In the genomic region with DNA sequence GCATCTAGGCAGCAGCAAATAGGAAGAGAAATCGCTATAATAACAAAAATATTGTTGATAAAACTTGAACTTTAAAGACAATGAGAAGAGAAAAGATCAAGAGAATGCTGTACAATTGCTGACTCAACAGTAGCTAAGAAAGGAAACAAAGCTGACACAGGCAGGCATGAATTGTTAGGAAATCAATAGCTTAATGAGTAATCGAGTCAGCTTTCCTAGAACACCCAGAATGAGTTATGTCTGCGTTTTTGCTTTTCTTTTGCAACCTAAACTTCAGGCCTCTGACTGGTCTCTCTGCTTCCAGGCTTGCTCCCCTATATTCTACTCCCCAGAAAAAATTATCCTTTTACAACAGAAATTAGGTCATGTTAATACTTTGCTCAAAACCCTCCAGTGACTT, we compare ENCODE assay signal across 11 cellular contexts.
A peak's percentile ranks its signal among the peaks of the same experiment; 100 is the strongest.
DNase-seq lines count a peak whose midpoint lies in the region; ATAC-seq and TF ChIP-seq lines count a peak whose summit lies in the region.
"Had no signal": no experiment of that assay in that cellular context is flagged by ENCODE, and none has a peak within 500 bp of the region (broad histone marks: within the 10 kb centered on the region; RNA-seq: fewer than 3 reads in every experiment).

No MANE protein-coding gene starts in this region.

- ATAC-seq in GM18861 (IDR thresholded peaks at IDR 0.05; ENCODE audit: unreplicated experiment) (no peak), right cardiac atrium (no peak), GM18505 (IDR thresholded peaks at IDR 0.05; ENCODE audit: unreplicated experiment) (no peak)
- ATAC-seq: stimulated activated naive CD8-positive, alpha-beta T cell treated with anti-CD3 and anti-CD28 coated beads, Interleukin-15, amount 100 ng/mL, for 72 hours had no signal

- H3K4me1 ChIP-seq in right cardiac atrium (ENCODE audit: control insufficient read depth, insufficient read depth, low read length): no peaks in the 10 kb centered on the region
- H3K4me1 ChIP-seq: ascending aorta had no signal

- TF ChIP-seq POLR2A in GM18505 (IDR thresholded peaks at IDR 0.05; ENCODE audit: borderline replicate concordance, extremely low read depth, insufficient read depth, insufficient read length): no peak

- WGBS in right cardiac atrium: 59% methylated on average over 3 of the region's 3 CpGs

- H3K27me3 ChIP-seq in MG63: no peaks in the 10 kb centered on the region
- H3K27me3 ChIP-seq in right cardiac atrium (ENCODE audit: control insufficient read depth, insufficient read depth): no peaks in the 10 kb centered on the region
- H3K27me3 ChIP-seq: ascending aorta had no signal

- H3K36me3 ChIP-seq in MG63: no peaks in the 10 kb centered on the region
- H3K36me3 ChIP-seq: ascending aorta had no signal

- DNase-seq in HPDE6-E6E7 (ENCODE audit: extremely low spot score) (peak; percentile 78), amniotic epithelial cell (ENCODE audit: low read depth) (peak; percentile 85), iris pigment epithelial cell (ENCODE audit: low read depth) (peak; percentile 90), retina (peak; percentile 28), MG63 (no peak), right cardiac atrium (no peak)
- DNase-seq: NCI-H524 treated with DMSO at 0.1 percent for 48 hours; stimulated activated naive CD8-positive, alpha-beta T cell treated with anti-CD3 and anti-CD28 coated beads, Interleukin-15, amount 100 ng/mL, for 72 hours had no signal

- intact Hi-C loops in right cardiac atrium (cut with DNase I): no loop called here

- H3K27ac ChIP-seq in right cardiac atrium (ENCODE audit: low read length): no peak overlapping the region
- H3K27ac ChIP-seq: ascending aorta had no signal

- H3K9me3 ChIP-seq in MG63 (peaks cover 3% of the 10 kb centered on the region; the same call in 1 of the 2 replicates), right cardiac atrium (ENCODE audit: control insufficient read depth, low read length) (no peaks in the 10 kb centered on the region)
- H3K9me3 ChIP-seq: ascending aorta had no signal

- H3K4me3 ChIP-seq in MG63 (no peak overlapping the region), right cardiac atrium (ENCODE audit: low read length) (no peak overlapping the region)
- H3K4me3 ChIP-seq: ascending aorta had no signal

Comparison
In these comparisons a context has a peak if more than half of its experiments do, and no peak if none do; other contexts are left out.
1. DNase-seq: peak in HPDE6-E6E7 (single experiment), amniotic epithelial cell (single experiment), iris pigment epithelial cell (single experiment) and retina (single experiment); none in MG63 (single experiment) and right cardiac atrium (0 of 3).